In the genomic region with DNA sequence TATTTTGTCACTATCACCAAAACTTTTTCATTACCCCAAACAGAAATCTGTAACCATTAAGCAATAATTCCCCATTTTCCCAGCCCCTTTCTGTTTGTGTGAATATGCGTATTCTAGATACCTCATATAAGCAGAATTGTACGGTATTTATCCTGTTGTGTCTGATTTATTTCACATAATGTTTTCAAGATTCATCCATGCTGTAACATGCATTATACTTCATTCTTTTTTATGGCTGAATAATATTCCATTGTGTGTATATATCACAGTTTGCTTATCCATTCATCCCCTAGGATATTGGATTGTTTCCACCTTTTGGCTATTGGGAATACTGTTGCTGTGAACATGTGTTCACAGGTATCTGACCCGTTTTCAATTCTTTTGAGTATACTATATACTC, we compare ENCODE assay signal across 7 cellular contexts.
"Had no signal": no experiment of that assay in that cellular context is flagged by ENCODE, and none has a peak within 500 bp of the region (broad histone marks: within the 10 kb centered on the region; RNA-seq: fewer than 3 reads in every experiment).

No MANE protein-coding gene starts in this region.

- FAIRE-seq: HepG2, HTR-8/SVneo had no signal

- H3K4me2 ChIP-seq: KMS-11 had no signal

- DNase-seq: IMR-90, KBM-7, KG1 had no signal

- H3K9ac ChIP-seq: KMS-11 had no signal

- H3K27ac ChIP-seq: HL-60, KMS-11 had no signal

- ATAC-seq: HepG2 had no signal
